In the genomic region with DNA sequence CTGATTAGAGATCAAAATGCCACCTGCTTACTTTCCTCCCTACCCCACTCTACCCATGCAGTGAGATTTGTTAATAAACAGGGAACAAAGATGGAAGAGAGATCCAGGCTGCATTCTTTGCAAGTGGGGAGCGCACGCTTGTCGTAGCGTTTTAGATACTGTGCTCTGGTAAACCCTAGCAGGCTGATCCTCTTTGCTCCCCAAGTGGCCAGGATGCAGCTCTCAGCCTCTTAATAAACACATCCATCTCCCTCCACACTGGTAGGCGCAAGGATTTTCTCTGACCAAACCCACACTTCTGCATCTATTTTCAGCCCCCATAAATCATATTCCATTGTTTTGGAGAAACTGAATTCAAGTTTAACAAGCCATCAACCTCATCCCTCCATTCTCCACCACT, we compare ENCODE assay signal across 24 cellular contexts. TPM values are rescaled to one million over a fixed set of nuclear protein-coding genes. Genes with fewer than 3 reads are reported as not detected.
DNase-seq lines count a peak whose midpoint lies in the region; ATAC-seq and TF ChIP-seq lines count a peak whose summit lies in the region.
"Had no signal": no experiment of that assay in that cellular context is flagged by ENCODE, and none has a peak within 500 bp of the region (broad histone marks: within the 10 kb centered on the region; RNA-seq: fewer than 3 reads in every experiment).

No MANE protein-coding gene starts in this region.

- CTCF ChIA-PET in SK-N-SH (lab: Yijun Ruan, JAX) = interaction anchor here (1.3 to 1.5 kb wide), 2 partner anchors 33 to 865 kb away, joined by 3 to 4 read pairs; partner anchors contain the start of gene ABCB10

- TF ChIP-seq CTCF in SK-N-SH (IDR thresholded peaks at IDR 0.05) (no peak), vagina (IDR thresholded peaks at IDR 0.05) (no peak), osteoblast (IDR thresholded peaks at IDR 0.05; ENCODE audit: extremely low read depth, low read depth, low read length) (no peak)

- no peaks in the 10 kb centered on the region for H3F3A ChIP-seq in SK-N-SH (replicated peaks; ENCODE audit: insufficient read depth)

- H3K4me1 ChIP-seq in SK-N-SH (ENCODE audit: control insufficient read depth in 1 of 2, insufficient read depth in 2 of 2, low read depth in 1 of 2, low read length in 1 of 2) (peaks cover 0 to 33% of the 10 kb centered on the region in 2 experiments; a peak in 2 of 4 replicates), iPS-18a (ENCODE audit: control insufficient read depth, low read depth, low read length) (peaks cover 48% of the 10 kb centered on the region), vagina (peaks cover 31% of the 10 kb centered on the region), osteoblast (ENCODE audit: insufficient read depth, low read length) (no peaks in the 10 kb centered on the region)

- H3K36me3 ChIP-seq in SK-N-SH (replicated peaks in 1 of 2; ENCODE audit: control insufficient read depth in 1 of 2, insufficient read depth in 2 of 2, low read length in 1 of 2) = no peaks in the 10 kb centered on the region
- H3K36me3 ChIP-seq in iPS-18a (ENCODE audit: control insufficient read depth, low read depth, low read length) = no peaks in the 10 kb centered on the region
- no peaks in the 10 kb centered on the region for H3K36me3 ChIP-seq in vagina
- no peaks in the 10 kb centered on the region for H3K36me3 ChIP-seq in osteoblast (ENCODE audit: insufficient read depth, low read length)
- H3K36me3 ChIP-seq: heart left ventricle, suprapubic skin, uterus had no signal

- H3K9me3 ChIP-seq in SK-N-SH = no peaks in the 10 kb centered on the region
- H3K9me3 ChIP-seq in iPS-18a (ENCODE audit: control insufficient read depth, low read depth, low read length) = no peaks in the 10 kb centered on the region
- no peaks in the 10 kb centered on the region for H3K9me3 ChIP-seq in vagina
- H3K9me3 ChIP-seq in osteoblast (ENCODE audit: low read depth, low read length) = no peaks in the 10 kb centered on the region
- H3K9me3 ChIP-seq: heart left ventricle, psoas muscle, suprapubic skin, uterus had no signal

- H3K9ac ChIP-seq in SK-N-SH (no peak overlapping the region), iPS-18a (ENCODE audit: low read length) (no peak overlapping the region)
- H3K9ac ChIP-seq: KMS-11 had no signal

- H3K79me2 ChIP-seq in SK-N-SH (ENCODE audit: insufficient read depth) = no peaks in the 10 kb centered on the region
- H3K79me2 ChIP-seq in osteoblast (ENCODE audit: insufficient read depth, low read length) = no peaks in the 10 kb centered on the region

- H3K4me3 ChIP-seq in SK-N-SH (ENCODE audit: low read depth in 2 of 2, low read length in 1 of 2) = peak overlapping the region in 1 of 2 experiments; percentile 12; a peak in 1 of 4 replicates
- H3K4me3 ChIP-seq in iPS-18a (ENCODE audit: low read length) = peak overlapping the region; percentile 33
- H3K4me3 ChIP-seq in vagina = no peak overlapping the region
- no peak overlapping the region for H3K4me3 ChIP-seq in osteoblast (ENCODE audit: insufficient read depth, low read length)
- H3K4me3 ChIP-seq: heart left ventricle, psoas muscle, uterus had no signal

- no peak for TF ChIP-seq RAD21 in SK-N-SH (IDR thresholded peaks at IDR 0.05; ENCODE audit: low read length)

- intact Hi-C loops in vagina (cut with DNase I) = no loop called here

- no peak for ATAC-seq in SK-N-SH treated with all-trans-retinoic acid at 6 μM for 48 hours
- no peak for ATAC-seq in HG03457 (IDR thresholded peaks at IDR 0.05; ENCODE audit: unreplicated experiment)
- ATAC-seq: activated CD4-positive, CD25-positive, alpha-beta regulatory T cell treated with anti-CD3 and anti-CD28 coated beads, Interleukin-2, amount 50 U/mL, for 24 hours; activated CD8-positive, alpha-beta T cell treated with anti-CD3 and anti-CD28 coated beads, Interleukin-2, amount 10 ng/mL, durations not matched to agents 7 days and 5 days; HCT116; heart left ventricle; left ventricle myocardium superior; psoas muscle; stimulated activated effector memory CD8-positive, alpha-beta T cell treated with anti-CD3 and anti-CD28 coated beads, Interleukin-12 subunit alpha, Interleukin-12 subunit beta, amount 100 ng/mL, for 72 hours had no signal

- H2AFZ ChIP-seq in SK-N-SH (ENCODE audit: low read depth) = no peak overlapping the region
- no peak overlapping the region for H2AFZ ChIP-seq in osteoblast (ENCODE audit: low read length)

- H4K20me1 ChIP-seq in SK-N-SH (ENCODE audit: insufficient read depth) = no peaks in the 10 kb centered on the region
- peaks cover 2% of the 10 kb centered on the region for H4K20me1 ChIP-seq in osteoblast (ENCODE audit: insufficient read depth, low read length)

- POLR2A ChIA-PET in SK-N-SH (lab: Yijun Ruan, JAX) = no interaction called here

- H3K9me2 ChIP-seq in SK-N-SH = no peaks in the 10 kb centered on the region

- no peak for TF ChIP-seq EP300 in SK-N-SH (IDR thresholded peaks at IDR 0.05; ENCODE audit: borderline replicate concordance in 1 of 2, low read depth in 1 of 2, low read length in 1 of 2)

- DNase-seq in SK-N-SH (peak; percentile 37), NCI-H524 treated with DMSO at 0.1 percent for 48 hours (lab: John Stamatoyannopoulos, UW) (peak; percentile 6), vagina (ENCODE audit: extremely low spot score in 2 of 2) (peak; percentile 6 to 47), osteoblast (ENCODE audit: insufficient read length, low spot score, missing footprints) (no peak)
- DNase-seq in activated CD4-positive, alpha-beta T cell treated with anti-CD3 and anti-CD28 coated beads, Interleukin-2, amount 50 U/mL, for 48 hours = no peak
- DNase-seq: activated CD8-positive, alpha-beta T cell treated with anti-CD3 and anti-CD28 coated beads, Interleukin-2, amount 10 ng/mL, durations not matched to agents 7 days and 5 days; activated gamma-delta T cell; heart left ventricle; immature natural killer cell; left ventricle myocardium superior; NCI-H510A treated with DMSO at 0.1 percent for 48 hours; nephron progenitor cell; psoas muscle; uterus had no signal

- WGBS in SK-N-SH (ENCODE audit: low lambda C conversion rate) = 72% methylated on average over 5 of the region's 5 CpGs

- H3K27me3 ChIP-seq in SK-N-SH (ENCODE audit: insufficient read depth) (peaks cover 33% of the 10 kb centered on the region), iPS-18a (ENCODE audit: control insufficient read depth, insufficient read depth, low read length) (peaks cover 30% of the 10 kb centered on the region), vagina (no peaks in the 10 kb centered on the region), osteoblast (ENCODE audit: insufficient read depth, low read length) (peaks cover 27% of the 10 kb centered on the region)
- H3K27me3 ChIP-seq: uterus had no signal

- no peak for TF ChIP-seq POLR2A in vagina (IDR thresholded peaks at IDR 0.05)

- H3K4me2 ChIP-seq in SK-N-SH (no peak overlapping the region), osteoblast (ENCODE audit: insufficient read depth, low read length) (no peak overlapping the region)
- H3K4me2 ChIP-seq: KMS-11 had no signal

- H3K27ac ChIP-seq in SK-N-SH (ENCODE audit: low read depth in 2 of 2, low read length in 1 of 2) = peak overlapping the region in 1 of 2 experiments; percentile 73; a peak in 2 of 4 replicates
- no peak overlapping the region for H3K27ac ChIP-seq in iPS-18a (ENCODE audit: low read length)
- H3K27ac ChIP-seq in vagina = no peak overlapping the region
- no peak overlapping the region for H3K27ac ChIP-seq in osteoblast (ENCODE audit: low read depth, low read length)
- H3K27ac ChIP-seq: BLaER1 treated with 17β-estradiol and CSF1 and Interleukin-3, amounts not matched to agents 10 nM and 100 nM; heart left ventricle; KMS-11; psoas muscle; suprapubic skin; uterus had no signal

TF ChIP-seq in SK-N-SH, 30 proteins besides CTCF, POLR2A, EP300 and RAD21 (continues in another document):
- TF ChIP-seq, protein P1, sequence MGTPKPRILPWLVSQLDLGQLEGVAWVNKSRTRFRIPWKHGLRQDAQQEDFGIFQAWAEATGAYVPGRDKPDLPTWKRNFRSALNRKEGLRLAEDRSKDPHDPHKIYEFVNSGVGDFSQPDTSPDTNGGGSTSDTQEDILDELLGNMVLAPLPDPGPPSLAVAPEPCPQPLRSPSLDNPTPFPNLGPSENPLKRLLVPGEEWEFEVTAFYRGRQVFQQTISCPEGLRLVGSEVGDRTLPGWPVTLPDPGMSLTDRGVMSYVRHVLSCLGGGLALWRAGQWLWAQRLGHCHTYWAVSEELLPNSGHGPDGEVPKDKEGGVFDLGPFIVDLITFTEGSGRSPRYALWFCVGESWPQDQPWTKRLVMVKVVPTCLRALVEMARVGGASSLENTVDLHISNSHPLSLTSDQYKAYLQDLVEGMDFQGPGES (IDR thresholded peaks at IDR 0.05; ENCODE audit: low read depth, low read length) = no peak

TF ChIP-seq in SK-N-SH treated with all-trans-retinoic acid at 6 μM for 48 hours, 23 proteins besides CTCF, POLR2A, EP300 and RAD21 (continues in another document):
- TF ChIP-seq TCF4 (CRISPR knock-in tag; IDR thresholded peaks at IDR 0.05; ENCODE audit: borderline replicate concordance) (no peak), TSHZ2 (CRISPR knock-in tag; IDR thresholded peaks at IDR 0.05) (no peak), ISL1 (CRISPR knock-in tag; IDR thresholded peaks at IDR 0.05) (no peak), SNAI2 (CRISPR knock-in tag; IDR thresholded peaks at IDR 0.05) (no peak), ZNF8 (CRISPR knock-in tag; IDR thresholded peaks at IDR 0.05) (no peak)

RNA-seq across cellular contexts. Expression of gene PGBD5, which starts 2.9 kb away (rescaled TPM):
- 0.15 and 0.39 TPM in 2 replicates for polyA plus RNA-seq in SK-N-SH (2012; rRNA removed)
- 0.13 and 0.47 TPM in 2 replicates for polyA plus RNA-seq in SK-N-SH (2012; cell fraction: cytosol; rRNA removed)
- polyA plus RNA-seq in SK-N-SH (2012; cell fraction: nucleus; rRNA removed) = 0.10 and 0.12 TPM in 2 replicates
- total RNA-seq in vagina (0.98 TPM), osteoblast (under 0.01 and 0.29 TPM in 2 replicates)
- total RNA-seq: activated CD8-positive, alpha-beta T cell treated with anti-CD3 and anti-CD28 coated beads, Interleukin-2, amount 10 ng/mL, durations not matched to agents 7 days and 5 days; endothelial cell of umbilical vein had no signal
- polyA plus RNA-seq: immature natural killer cell had no signal

Comparison
In these comparisons a context has a peak if more than half of its experiments do, and no peak if none do; other contexts are left out.
1. DNase-seq: peak in SK-N-SH (single experiment), NCI-H524 treated with DMSO at 0.1 percent for 48 hours (single experiment) and vagina (2 of 2); none in osteoblast (single experiment) and activated CD4-positive, alpha-beta T cell treated with anti-CD3 and anti-CD28 coated beads, Interleukin-2, amount 50 U/mL, for 48 hours (0 of 2).